In genomic region chr6:36301781-36302180, GRCh38 we compare ENCODE assay signal across 2 cellular contexts.
TF ChIP-seq lines count a peak whose summit lies in the region.

No MANE protein-coding gene starts in this region.

TF ChIP-seq in IMR-90, 13 proteins besides CTCF, POLR2A, EP300 and RAD21:
- TF ChIP-seq RCOR1 (IDR thresholded peaks at IDR 0.05; ENCODE audit: insufficient replicate concordance, low read length): no peak
- TF ChIP-seq RFX5 (IDR thresholded peaks at IDR 0.05; ENCODE audit: low read depth, low read length): no peak
- TF ChIP-seq CHD1 (IDR thresholded peaks at IDR 0.05; ENCODE audit: low read depth, low read length): no peak
- TF ChIP-seq MXI1 (IDR thresholded peaks at IDR 0.05; ENCODE audit: borderline replicate concordance, low read depth, low read length): no peak
- TF ChIP-seq FOS (IDR thresholded peaks at IDR 0.05; ENCODE audit: low read depth, low read length): no peak

TF ChIP-seq in endothelial cell of umbilical vein, 7 proteins besides CTCF, POLR2A, EP300 and RAD21:
- no peak for TF ChIP-seq FOS (IDR thresholded peaks at IDR 0.05; ENCODE audit: borderline replicate concordance, insufficient read depth, low read length)
- no peak for TF ChIP-seq MAX (IDR thresholded peaks at IDR 0.05; ENCODE audit: insufficient read depth, insufficient read length)
- no peak for TF ChIP-seq MYC (IDR thresholded peaks at IDR 0.05; ENCODE audit: low read depth, low read length)
- no peak for TF ChIP-seq POLR2AphosphoS5 (IDR thresholded peaks at IDR 0.05; ENCODE audit: insufficient read depth, low read depth, low read length)
- TF ChIP-seq GATA2 (IDR thresholded peaks at IDR 0.05; ENCODE audit: insufficient read depth, insufficient read length, low read depth, low read length): no peak
- no peak for TF ChIP-seq EZH2 (IDR thresholded peaks at IDR 0.05; ENCODE audit: borderline replicate concordance, low read depth, low read length, severe bottlenecking)
- TF ChIP-seq JUN (IDR thresholded peaks at IDR 0.05; ENCODE audit: borderline replicate concordance, insufficient read depth, insufficient read length, low read depth): no peak
